ENCODE assay signal across 8 cellular contexts in genomic region chr10:14588084-14588937, GRCh38.
DNase-seq lines count a peak whose midpoint lies in the region; ATAC-seq, FAIRE-seq and TF ChIP-seq lines count a peak whose summit lies in the region.

No MANE protein-coding gene starts in this region.

- H2BK120ac ChIP-seq in H1 (replicated peaks; ENCODE audit: low read depth, low read length): no peak overlapping the region

- H2AK5ac ChIP-seq in H1 (ENCODE audit: low read depth, low read length): no peak overlapping the region

- TF ChIP-seq POLR2A in H1 (IDR thresholded peaks at IDR 0.05; ENCODE audit: control extremely low read depth in 1 of 2, low read depth in 2 of 2, low read length in 2 of 2): no peak

- H3K36me3 ChIP-seq in H1 (ENCODE audit: control insufficient read depth in 2 of 4, insufficient read depth in 4 of 4, low read length in 3 of 4) (no peaks in the 10 kb centered on the region), neural cell (ENCODE audit: insufficient read depth, low read length) (no peaks in the 10 kb centered on the region), BE2C (peaks cover 12% of the 10 kb centered on the region)

- H2BK20ac ChIP-seq in H1 (ENCODE audit: low read length): no peak overlapping the region

- no peak overlapping the region for H4K5ac ChIP-seq in H1 (ENCODE audit: insufficient read length, low read depth, low read length)

- H3K27ac ChIP-seq in H1 (ENCODE audit: low read depth, low read length) (no peak overlapping the region), neural cell (ENCODE audit: low read length) (peak overlapping the region; percentile 30)

- peaks cover 7% of the 10 kb centered on the region for H3K79me1 ChIP-seq in H1 (ENCODE audit: low read depth, low read length)

- no peak for TF ChIP-seq RAD21 in H1 (IDR thresholded peaks at IDR 0.05 in 1 of 2, conservative IDR thresholded peaks at IDR 0.05 in 1 of 2; ENCODE audit: low read depth in 2 of 2, low read length in 2 of 2)
- no peak for TF ChIP-seq RAD21 in neural cell (conservative IDR thresholded peaks at IDR 0.05)

- H3K9me3 ChIP-seq in T-helper 17 cell (ENCODE audit: control insufficient read depth, low read length, poor library complexity, severe bottlenecking) (no peaks in the 10 kb centered on the region), H1 (ENCODE audit: insufficient read depth in 2 of 2, low read depth in 1 of 2, low read length in 1 of 2) (no peaks in the 10 kb centered on the region), neural cell (ENCODE audit: low read length) (no peaks in the 10 kb centered on the region), BE2C (no peaks in the 10 kb centered on the region)

- no peaks in the 10 kb centered on the region; the same call in 1 of the 2 replicates for H3K23me2 ChIP-seq in H1 (ENCODE audit: low read depth, low read length)

- no peak overlapping the region for H3K56ac ChIP-seq in H1 (replicated peaks; ENCODE audit: insufficient read length, low read depth, low read length)

- H3K4me3 Mint-ChIP-seq in T-helper 17 cell: peak overlapping the region; percentile 83

- peak overlapping the region; percentile 97 for H3K27ac Mint-ChIP-seq in T-helper 17 cell

- no peaks in the 10 kb centered on the region for H3K27me3 Mint-ChIP-seq in T-helper 17 cell

- no peak overlapping the region for H3K4me3 ChIP-seq in H1 (ENCODE audit: extremely low read depth in 1 of 4, insufficient read depth in 2 of 4, low read depth in 3 of 4, low read length in 4 of 4)
- peak overlapping the region; percentile 14 for H3K4me3 ChIP-seq in neural cell (ENCODE audit: low read length)
- no peak overlapping the region for H3K4me3 ChIP-seq in BE2C (ENCODE audit: low read depth, low read length)

- H3K23ac ChIP-seq in H1 (ENCODE audit: insufficient read length): no peak overlapping the region

- no peak overlapping the region for H2AFZ ChIP-seq in H1 (ENCODE audit: low read length)
- no peak overlapping the region for H2AFZ ChIP-seq in neural cell (ENCODE audit: low read depth, low read length)

- H3K4me2 ChIP-seq in H1 (ENCODE audit: insufficient read depth in 1 of 2, low read depth in 2 of 2, low read length in 2 of 2) (no peak overlapping the region), neural cell (ENCODE audit: low read length) (no peak overlapping the region)

- no peaks in the 10 kb centered on the region for H3K9me2 ChIP-seq in neural cell (ENCODE audit: insufficient read depth, low read length)

- peak; percentile 66 for ATAC-seq in HG02642 (IDR thresholded peaks at IDR 0.05; ENCODE audit: poor library complexity, unreplicated experiment)
- peak; percentile 19 for ATAC-seq in T-helper 17 cell

- H4K91ac ChIP-seq in H1 (replicated peaks; ENCODE audit: insufficient read length, low read length): peak overlapping the region; percentile 31

- CTCF ChIA-PET in H1 (lab: Charles Lee; ENCODE audit: partially characterized antibody): interaction anchor here (0.9 to 2.0 kb wide), 5 partner anchors 23 to 235 kb away, joined by 3 to 7 read pairs (median 3); no protein-coding TSS in a partner anchor

- H3K4me1 Mint-ChIP-seq in T-helper 17 cell: peaks cover 71% of the 10 kb centered on the region

- DNase-seq in GM13977 (ENCODE audit: low spot score) (peak; percentile 63), T-helper 17 cell (no peak), H1 (ENCODE audit: low read depth in 1 of 2, low spot score in 2 of 2) (no peak), BE2C (no peak), COLO668 (lab: John Stamatoyannopoulos, UW; ENCODE audit: unreplicated experiment) (no peak), NK-92 (lab: John Stamatoyannopoulos, UW; ENCODE audit: unreplicated experiment) (no peak)

- FAIRE-seq in H1 (lab: Jason Lieb, UNC): no peak

- WGBS in H1 (ENCODE audit: extremely low coverage in 1 of 2, insufficient coverage in 1 of 2, insufficient read length in 1 of 2, insufficient replicate concordance in 2 of 2, low coverage in 1 of 2, low lambda C conversion rate in 2 of 2, missing lambda C conversion rate in 1 of 2), 2 experiments: 85% methylated on average over 13 of the region's 13 CpGs; no CpG with 5 or more reads in 1 of the 2 experiments

- TF ChIP-seq EP300 in H1 (IDR thresholded peaks at IDR 0.05; ENCODE audit: borderline replicate concordance in 1 of 2, low read depth in 2 of 2, low read length in 2 of 2): no peak
- no peak for TF ChIP-seq EP300 in neural cell (conservative IDR thresholded peaks at IDR 0.05; ENCODE audit: poor library complexity, severe bottlenecking)

- H3K4ac ChIP-seq in H1 (replicated peaks; ENCODE audit: insufficient read length, low read depth, low read length): no peak overlapping the region

- H2BK12ac ChIP-seq in H1 (ENCODE audit: low read depth, low read length): no peak overlapping the region; the same call in 1 of the 2 replicates

- H3K27me3 ChIP-seq in H1 (replicated peaks in 1 of 4; ENCODE audit: control insufficient read depth in 3 of 4, extremely low read depth in 1 of 4, insufficient read depth in 3 of 4, low read length in 3 of 4) (no peaks in the 10 kb centered on the region), neural cell (ENCODE audit: insufficient read depth, low read depth, low read length) (no peaks in the 10 kb centered on the region), BE2C (no peaks in the 10 kb centered on the region)

- POLR2A ChIA-PET in H1 (lab: Charles Lee; ENCODE audit: partially characterized antibody): interaction anchor here (0.8 to 2.4 kb wide), 2 partner anchors 10 to 12 kb away, joined by 3 to 8 read pairs; no protein-coding TSS in a partner anchor

- no peaks in the 10 kb centered on the region for H3F3A ChIP-seq in neural cell (ENCODE audit: insufficient read depth, low read length, poor library complexity, severe bottlenecking)

- peaks cover 2 to 13% (median 10%) of the 10 kb centered on the region in 4 experiments; a peak in 6 of 7 replicates for H3K4me1 ChIP-seq in H1 (replicated peaks in 1 of 4; ENCODE audit: control insufficient read depth in 3 of 4, insufficient read depth in 4 of 4, low read length in 3 of 4)
- H3K4me1 ChIP-seq in BE2C: peaks cover 17% of the 10 kb centered on the region

- H3K9ac ChIP-seq in H1 (replicated peaks in 1 of 4; ENCODE audit: extremely low read depth in 1 of 4, low read depth in 3 of 4, low read length in 3 of 4) (no peak overlapping the region), neural cell (ENCODE audit: low read length) (no peak overlapping the region)

- H3K79me2 ChIP-seq in H1 (ENCODE audit: control insufficient read depth in 1 of 2, insufficient read depth in 2 of 2, low read length in 2 of 2) (peaks cover 0 to 37% of the 10 kb centered on the region in 2 experiments; a peak in 3 of 4 replicates), neural cell (replicated peaks; ENCODE audit: insufficient read depth, low read length) (peaks cover 78% of the 10 kb centered on the region)

- H3K18ac ChIP-seq in H1 (ENCODE audit: extremely low read depth, low read length): no peak overlapping the region

- 0 out of 2 replicates have a peak overlapping the region, but pooled peaks have one; percentile 10 for H2BK5ac ChIP-seq in H1 (ENCODE audit: low read depth, low read length)

- H3K36me3 Mint-ChIP-seq in T-helper 17 cell (ENCODE audit: low read depth): no peaks in the 10 kb centered on the region

- in situ Hi-C loops in GM13977 (cut with MboI; ENCODE audit: low pct_unique_long_range_greater_than_20kb, low sequenced_read_pairs, unreplicated experiment): no loop called here

- H4K20me1 ChIP-seq in H1 (replicated peaks in 1 of 2; ENCODE audit: control insufficient read depth in 1 of 2, insufficient read depth in 2 of 2, low read length in 2 of 2): peaks cover 0 to 1% of the 10 kb centered on the region in 2 experiments
- H4K20me1 ChIP-seq in neural cell (ENCODE audit: insufficient read depth): no peaks in the 10 kb centered on the region

- H2BK15ac ChIP-seq in H1 (ENCODE audit: low read length): no peak overlapping the region

- TF ChIP-seq CTCF in GM13977 (IDR thresholded peaks at IDR 0.05; ENCODE audit: extremely low read depth, insufficient read depth, missing control alignments) (no peak), H1 (IDR thresholded peaks at IDR 0.05; ENCODE audit: control extremely low read depth in 1 of 3, insufficient read depth in 1 of 3, low read depth in 1 of 3, low read length in 3 of 3) (no peak), neural cell (IDR thresholded peaks at IDR 0.05; ENCODE audit: poor library complexity, severe bottlenecking) (no peak), BE2C (IDR thresholded peaks at IDR 0.05; ENCODE audit: low read depth, low read length) (no peak)

- H3K14ac ChIP-seq in H1 (ENCODE audit: insufficient read length): no peak overlapping the region

- no peak overlapping the region for H4K8ac ChIP-seq in H1 (ENCODE audit: extremely low read depth, insufficient read depth, low read length)

TF ChIP-seq in H1, 55 proteins besides CTCF, POLR2A, EP300 and RAD21:
- TF ChIP-seq JUND (IDR thresholded peaks at IDR 0.05; ENCODE audit: low read length): no peak
- TF ChIP-seq SRF (IDR thresholded peaks at IDR 0.05; ENCODE audit: low read depth, low read length): no peak
- TF ChIP-seq CREB1 (IDR thresholded peaks at IDR 0.05): no peak
- no peak for TF ChIP-seq JUN (IDR thresholded peaks at IDR 0.05; ENCODE audit: low read depth, low read length)
- no peak for TF ChIP-seq NANOG (IDR thresholded peaks at IDR 0.05; ENCODE audit: insufficient read depth, low read depth, low read length, poor library complexity, severe bottlenecking)
- TF ChIP-seq TBP (IDR thresholded peaks at IDR 0.05; ENCODE audit: low read depth, low read length): no peak
- no peak for TF ChIP-seq RFX5 (IDR thresholded peaks at IDR 0.05; ENCODE audit: borderline replicate concordance, low read depth, low read length)

TF ChIP-seq in neural cell, 6 proteins besides CTCF, POLR2A, EP300 and RAD21:
- TF ChIP-seq MXI1 (conservative IDR thresholded peaks at IDR 0.05; ENCODE audit: poor library complexity, severe bottlenecking) (peak; percentile 81), EZH2 (IDR thresholded peaks at IDR 0.05; ENCODE audit: borderline replicate concordance, insufficient read depth, low read length, poor library complexity, severe bottlenecking) (no peak)
TF ChIP-seq in neural cell: peak in this region for 1.
